ENCODE assay signal across 35 cellular contexts in genomic region chr12:130590685-130591084, GRCh38.
"Had no signal": no experiment of that assay in that cellular context is flagged by ENCODE, and none has a peak within 500 bp of the region (broad histone marks: within the 10 kb centered on the region; RNA-seq: fewer than 3 reads in every experiment).

No MANE protein-coding gene starts in this region.

- H3K4me3 Mint-ChIP-seq: activated B cell treated with CpG ODN at 0.5 μM for 24 hours; activated CD4-positive, alpha-beta memory T cell treated with anti-CD3 and anti-CD28 coated beads for 36 hours; activated CD4-positive, alpha-beta T cell treated with anti-CD3 and anti-CD28 coated beads, Interleukin-2, amount 10 ng/mL, durations not matched to agents 24 days and 14 days; activated CD8-positive, alpha-beta T cell treated with anti-CD3 and anti-CD28 coated beads for 36 hours; activated naive CD4-positive, alpha-beta T cell treated with anti-CD3 and anti-CD28 coated beads for 36 hours; activated naive CD8-positive, alpha-beta T cell treated with anti-CD3 and anti-CD28 coated beads for 36 hours; activated T-cell treated with anti-CD3 and anti-CD28 coated beads, Interleukin-2, amount 50 U/mL, for 4 hours; activated T-cell treated with anti-CD3 and anti-CD28 coated beads, Interleukin-2, amount 50 U/mL, for 72 hours; activated T-helper 1 cell treated with anti-CD3 and anti-CD28 coated beads, Interleukin-12 subunit alpha, Interleukin-12 subunit beta, Interleukin-2, Interleukin-4 antibody, amounts not matched to agents 30 ng/mL and 10 ng/mL and 1 ng/mL, durations not matched to agents 14 hours and 24 hours and 36 hours; activated T-helper 17 cell treated with anti-CD3 and anti-CD28 coated beads, Interleukin-2, amount 50 U/mL, for 72 hours; T-helper 1 cell treated with Interleukin-12 subunit alpha and Interleukin-12 subunit beta and Interleukin-4 antibody, amounts not matched to agents 30 μg/mL and 1 μg/mL, for 36 hours; T-helper 2 cell treated with Interferon-gamma antibody and Interleukin-4, amounts not matched to agents 5 μg/mL and 100 μg/mL, for 36 hours had no signal

- H3K4me3 ChIP-seq: adrenal gland, body of pancreas, breast epithelium had no signal

- ATAC-seq: activated CD8-positive, alpha-beta T cell treated with anti-CD3 and anti-CD28 coated beads for 36 hours; activated naive CD4-positive, alpha-beta T cell treated with anti-CD3 and anti-CD28 coated beads, Interleukin-2, amount 50 U/mL, for 72 hours; activated T-cell treated with anti-CD3 and anti-CD28 coated beads, Interleukin-2, amount 50 U/mL, for 4 hours; activated T-cell treated with anti-CD3 and anti-CD28 coated beads, Interleukin-2, amount 50 U/mL, for 72 hours; activated T-helper 17 cell treated with anti-CD3 and anti-CD28 coated beads, Interleukin-2, amount 50 U/mL, for 72 hours; body of pancreas had no signal

- H3K27ac Mint-ChIP-seq: activated B cell treated with CpG ODN at 0.5 μM for 24 hours; activated CD4-positive, alpha-beta memory T cell treated with anti-CD3 and anti-CD28 coated beads for 36 hours; activated CD4-positive, alpha-beta T cell treated with anti-CD3 and anti-CD28 coated beads, Interleukin-2, amount 10 ng/mL, durations not matched to agents 24 days and 14 days; activated CD8-positive, alpha-beta T cell treated with anti-CD3 and anti-CD28 coated beads for 36 hours; activated naive CD4-positive, alpha-beta T cell treated with anti-CD3 and anti-CD28 coated beads for 36 hours; activated naive CD4-positive, alpha-beta T cell treated with anti-CD3 and anti-CD28 coated beads, Interleukin-2, amount 50 U/mL, for 72 hours; activated naive CD8-positive, alpha-beta T cell treated with anti-CD3 and anti-CD28 coated beads for 36 hours; activated T-cell treated with anti-CD3 and anti-CD28 coated beads, Interleukin-2, amount 50 U/mL, for 72 hours; activated T-helper 1 cell treated with anti-CD3 and anti-CD28 coated beads, Interleukin-12 subunit alpha, Interleukin-12 subunit beta, Interleukin-2, Interleukin-4 antibody, amounts not matched to agents 30 ng/mL and 10 ng/mL and 1 ng/mL, durations not matched to agents 14 hours and 24 hours and 36 hours; activated T-helper 17 cell treated with anti-CD3 and anti-CD28 coated beads, Interleukin-2, amount 50 U/mL, for 72 hours; T-helper 1 cell treated with Interleukin-12 subunit alpha and Interleukin-12 subunit beta and Interleukin-4 antibody, amounts not matched to agents 30 μg/mL and 1 μg/mL, for 36 hours; T-helper 2 cell treated with Interferon-gamma antibody and Interleukin-4, amounts not matched to agents 5 μg/mL and 100 μg/mL, for 36 hours had no signal

- H3K27me3 ChIP-seq: adrenal gland, body of pancreas, brain microvascular endothelial cell had no signal

- H3K27ac ChIP-seq: adrenal gland, body of pancreas, brain microvascular endothelial cell, breast epithelium, VCaP had no signal

- H3K9me3 Mint-ChIP-seq: activated B cell treated with CpG ODN at 0.5 μM for 24 hours; activated CD8-positive, alpha-beta T cell treated with anti-CD3 and anti-CD28 coated beads for 36 hours; activated naive CD8-positive, alpha-beta T cell treated with anti-CD3 and anti-CD28 coated beads for 36 hours had no signal

- H3K9me3 ChIP-seq: adrenal gland, body of pancreas had no signal

- DNase-seq: activated B cell treated with CpG ODN at 0.5 μM for 24 hours; activated CD4-positive, alpha-beta memory T cell treated with anti-CD3 and anti-CD28 coated beads for 36 hours; activated CD4-positive, alpha-beta T cell treated with anti-CD3 and anti-CD28 coated beads for 4 hours; activated CD4-positive, alpha-beta T cell treated with anti-CD3 and anti-CD28 coated beads, Interleukin-2, amount 10 ng/mL, durations not matched to agents 24 days and 14 days; activated CD4-positive, alpha-beta T cell treated with anti-CD3 and anti-CD28 coated beads, Interleukin-2, amount 50 U/mL, for 1 hour; activated CD4-positive, alpha-beta T cell treated with anti-CD3 and anti-CD28 coated beads, Interleukin-2, amount 50 U/mL, for 4 hours; activated CD4-positive, CD25-positive, alpha-beta regulatory T cell treated with anti-CD3 and anti-CD28 coated beads, Interleukin-2, amount 50 U/mL, for 72 hours; activated CD8-positive, alpha-beta memory T cell treated with anti-CD3 and anti-CD28 coated beads, Interleukin-2, amount 50 U/mL, for 4 hours; activated CD8-positive, alpha-beta T cell treated with anti-CD3 and anti-CD28 coated beads for 36 hours; activated effector memory CD4-positive, alpha-beta T cell treated with anti-CD3 and anti-CD28 coated beads, Interleukin-2, amount 50 U/mL, for 16 hours; activated gamma-delta T cell treated with Interleukin-2 at 50 U/mL for 16 hours; activated naive CD4-positive, alpha-beta T cell; activated naive CD4-positive, alpha-beta T cell treated with anti-CD3 and anti-CD28 coated beads for 36 hours; activated naive CD4-positive, alpha-beta T cell treated with anti-CD3 and anti-CD28 coated beads, Interleukin-2, amount 50 U/mL, for 16 hours; activated naive CD8-positive, alpha-beta T cell treated with anti-CD3 and anti-CD28 coated beads for 36 hours; activated T-cell treated with anti-CD3 and anti-CD28 coated beads for 4 hours; activated T-cell treated with anti-CD3 and anti-CD28 coated beads, Interleukin-2, amount 50 U/mL, for 1 hour; activated T-cell treated with anti-CD3 and anti-CD28 coated beads, Interleukin-2, amount 50 U/mL, for 4 hours; activated T-cell treated with anti-CD3 and anti-CD28 coated beads, Interleukin-2, amount 50 U/mL, for 72 hours; adrenal gland; amniotic stem cell; aorta; body of pancreas; brain microvascular endothelial cell; central memory CD4-positive, alpha-beta T cell; T-helper 1 cell; T-helper 2 cell; T-helper 9 cell had no signal

- H3K4me1 Mint-ChIP-seq: activated B cell treated with CpG ODN at 0.5 μM for 24 hours; activated CD4-positive, alpha-beta T cell treated with anti-CD3 and anti-CD28 coated beads, Interleukin-2, amount 10 ng/mL, durations not matched to agents 24 days and 14 days; activated naive CD8-positive, alpha-beta T cell treated with anti-CD3 and anti-CD28 coated beads for 36 hours; activated T-helper 17 cell treated with anti-CD3 and anti-CD28 coated beads, Interleukin-2, amount 50 U/mL, for 72 hours had no signal

- H3K36me3 Mint-ChIP-seq: activated CD4-positive, alpha-beta memory T cell treated with anti-CD3 and anti-CD28 coated beads for 36 hours; activated naive CD8-positive, alpha-beta T cell treated with anti-CD3 and anti-CD28 coated beads for 36 hours had no signal

- H3K36me3 ChIP-seq: adrenal gland, brain microvascular endothelial cell, breast epithelium had no signal

- H3K27me3 Mint-ChIP-seq: activated B cell treated with CpG ODN at 0.5 μM for 24 hours; activated CD4-positive, alpha-beta memory T cell treated with anti-CD3 and anti-CD28 coated beads for 36 hours; activated CD4-positive, alpha-beta T cell treated with anti-CD3 and anti-CD28 coated beads, Interleukin-2, amount 10 ng/mL, durations not matched to agents 24 days and 14 days; activated CD8-positive, alpha-beta T cell treated with anti-CD3 and anti-CD28 coated beads for 36 hours had no signal

- H3K4me1 ChIP-seq: adrenal gland, body of pancreas, breast epithelium had no signal
